Comparison of ENCODE assay signal across 10 cellular contexts in genomic region chr11:65578134-65578533, GRCh38. TPM values are rescaled to one million over a fixed set of nuclear protein-coding genes. Genes with fewer than 3 reads are reported as not detected.
DNase-seq lines count a peak whose midpoint lies in the region; ATAC-seq and TF ChIP-seq lines count a peak whose summit lies in the region.
"Had no signal": no experiment of that assay in that cellular context is flagged by ENCODE, and none has a peak within 500 bp of the region (broad histone marks: within the 10 kb centered on the region; RNA-seq: fewer than 3 reads in every experiment).

No MANE protein-coding gene starts in this region.

- peak overlapping the region; percentile 94 for H3K4me3 Mint-ChIP-seq in T-helper 17 cell

- H3K27ac Mint-ChIP-seq in T-helper 17 cell, result peak overlapping the region; percentile 94

- ATAC-seq in T-helper 17 cell (no peak), HG02759 (IDR thresholded peaks at IDR 0.05; ENCODE audit: unreplicated experiment) (no peak), HG03280 (IDR thresholded peaks at IDR 0.05; ENCODE audit: unreplicated experiment) (no peak)

- no peak for DNase-seq in GM12864 (ENCODE audit: low read depth)
- DNase-seq in T-helper 17 cell, result no peak
- no peak for DNase-seq in fibroblast of the aortic adventitia (ENCODE audit: low read depth)
- DNase-seq in NK-92 treated with Interleukin-12 subunit alpha and Interleukin-12 subunit beta, amount 100 ng/mL, for 24 hours (lab: John Stamatoyannopoulos, UW), result no peak
- no peak for DNase-seq in NCI-H1417 treated with DMSO at 0.1 percent for 48 hours (lab: John Stamatoyannopoulos, UW)
- DNase-seq: NCI-H1092 treated with DMSO at 0.1 percent for 48 hours; stimulated activated CD4-positive, alpha-beta T cell treated with anti-CD3 and anti-CD28 coated beads, Interleukin-4, amount 100 ng/mL, for 24 hours had no signal

- H3K36me3 Mint-ChIP-seq in T-helper 17 cell (ENCODE audit: low read depth), result peaks cover 5% of the 10 kb centered on the region

- TF ChIP-seq CTCF in GM12864 (IDR thresholded peaks at IDR 0.05; ENCODE audit: low read depth, low read length, missing control alignments) (no peak), fibroblast of the aortic adventitia (IDR thresholded peaks at IDR 0.05; ENCODE audit: insufficient read depth, low read length) (no peak)

- no peaks in the 10 kb centered on the region for H3K27me3 Mint-ChIP-seq in T-helper 17 cell

- no peaks in the 10 kb centered on the region for H3K9me3 ChIP-seq in T-helper 17 cell (ENCODE audit: control insufficient read depth, low read length, poor library complexity, severe bottlenecking)

- H3K27ac ChIP-seq in skin epidermis, result peak overlapping the region in 20 of 21 experiments; percentile 84 to 99 (median 94)

- H3K4me3 ChIP-seq in GM12864 (ENCODE audit: low read depth, low read length) (peak overlapping the region; percentile 90), fibroblast of the aortic adventitia (ENCODE audit: low read depth, low read length) (peak overlapping the region; percentile 81), skin epidermis (peak overlapping the region in 4 of 7 experiments; percentile 70 to 73 (median 71))

- peaks cover 52% of the 10 kb centered on the region for H3K4me1 Mint-ChIP-seq in T-helper 17 cell

RNA-seq across cellular contexts. Expression of gene EHBP1L1, which starts 2.3 kb away (rescaled TPM):
- total RNA-seq in T-helper 17 cell (100 to 1,000 TPM; 123 to 152 TPM), fibroblast of the aortic adventitia (ENCODE audit: low replicate concordance) (52.2 and 58.5 TPM in 2 replicates)

RNA-seq across cellular contexts. Expression of gene FAM89B, which starts 5.8 kb away (rescaled TPM):
- 10 to 100 TPM; 41.2 to 44.4 TPM for total RNA-seq in T-helper 17 cell
- total RNA-seq in fibroblast of the aortic adventitia (ENCODE audit: low replicate concordance), result 5.6 and 21.6 TPM in 2 replicates

RNA-seq across cellular contexts. Expression of gene ZNRD2, which starts 7.9 kb away (rescaled TPM):
- total RNA-seq in T-helper 17 cell, result 10 to 100 TPM; 30.3 to 39.0 TPM
- 27.2 and 48.0 TPM in 2 replicates for total RNA-seq in fibroblast of the aortic adventitia (ENCODE audit: low replicate concordance)

RNA-seq across cellular contexts. Expression of gene KCNK7, which starts 17.5 kb away (rescaled TPM):
- total RNA-seq in T-helper 17 cell (1 to 10 TPM; 4.7 to 5.7 TPM), fibroblast of the aortic adventitia (ENCODE audit: low replicate concordance) (0.09 and 0.65 TPM in 2 replicates)

RNA-seq across cellular contexts. Expression of gene LTBP3, which starts 20.0 kb away (rescaled TPM):
- total RNA-seq in T-helper 17 cell (100 to 1,000 TPM; 123 to 187 TPM), fibroblast of the aortic adventitia (ENCODE audit: low replicate concordance) (47.3 and 147 TPM in 2 replicates)
